Comparison of ENCODE assay signal across 20 cellular contexts in the genomic region with DNA sequence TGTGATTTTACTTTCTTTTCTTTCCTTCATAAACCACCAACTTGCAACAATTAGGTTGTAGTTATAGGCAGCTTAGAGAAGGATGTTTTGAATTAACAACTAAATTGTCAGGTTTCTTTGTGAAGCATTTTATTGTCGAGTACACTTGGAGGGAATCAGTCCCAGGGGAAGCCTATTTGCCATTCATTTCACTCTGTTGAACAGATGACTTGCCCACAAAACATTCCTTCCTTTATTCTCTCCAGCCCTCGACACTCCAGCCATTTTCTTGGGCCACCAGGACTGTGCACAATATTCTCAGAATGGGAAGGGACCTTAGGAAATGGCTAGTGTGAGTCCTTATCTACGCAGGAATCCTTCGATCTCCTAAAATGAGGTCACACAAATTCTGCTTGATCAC.
"Had no signal": no experiment of that assay in that cellular context is flagged by ENCODE, and none has a peak within 500 bp of the region (broad histone marks: within the 10 kb centered on the region; RNA-seq: fewer than 3 reads in every experiment).

No MANE protein-coding gene starts in this region.

- H3K4me3 ChIP-seq: gastrocnemius medialis, heart right ventricle, ovary, right atrium auricular region, sigmoid colon, stomach, thoracic aorta, transverse colon had no signal

- ATAC-seq: esophagus mucosa, gastrocnemius medialis, heart right ventricle, natural killer cell had no signal

- H3K36me3 ChIP-seq: gastrocnemius medialis, heart right ventricle, ovary, right atrium auricular region, sigmoid colon, stomach, thoracic aorta, transverse colon had no signal

- DNase-seq: effector memory CD4-positive, alpha-beta T cell; gastrocnemius medialis; heart right ventricle; hypothalamus; kidney glomerular epithelial cell; natural killer cell; nucleus accumbens; ovary; sigmoid colon; stimulated activated CD4-positive, alpha-beta T cell treated with anti-CD3 and anti-CD28 coated beads, Interleukin-12 subunit alpha, Interleukin-12 subunit beta, amount 100 ng/mL, for 4 hours; stimulated activated naive CD4-positive, alpha-beta T cell; stomach; substantia nigra; transverse colon had no signal

- H3K27me3 ChIP-seq: gastrocnemius medialis, heart right ventricle, ovary, right atrium auricular region, sigmoid colon, stomach, transverse colon had no signal

- H3K4me1 ChIP-seq: gastrocnemius medialis, heart right ventricle, right atrium auricular region, sigmoid colon, stomach had no signal

- FAIRE-seq: endometrium, islet of Langerhans, small intestine had no signal

- H3K27ac ChIP-seq: gastrocnemius medialis, heart right ventricle, ovary, right atrium auricular region, sigmoid colon, stomach, thoracic aorta, transverse colon had no signal

- H3K9me3 ChIP-seq: gastrocnemius medialis, heart right ventricle, ovary, right atrium auricular region, sigmoid colon, stomach, thoracic aorta, transverse colon had no signal
